16 cellular contexts compared by ENCODE assay signal in genomic region chr2:46145017-46145416, GRCh38.
A peak's percentile ranks its signal among the peaks of the same experiment; 100 is the strongest.
DNase-seq lines count a peak whose midpoint lies in the region; ATAC-seq and TF ChIP-seq lines count a peak whose summit lies in the region.
"Had no signal": no experiment of that assay in that cellular context is flagged by ENCODE, and none has a peak within 500 bp of the region (broad histone marks: within the 10 kb centered on the region; RNA-seq: fewer than 3 reads in every experiment).

No MANE protein-coding gene starts in this region.

- H4K20me1 ChIP-seq in Loucy (ENCODE audit: insufficient read depth, low read length, poor library complexity, severe bottlenecking) = no peaks in the 10 kb centered on the region

- TF ChIP-seq CTCF in natural killer cell (IDR thresholded peaks at IDR 0.05) (no peak), Loucy (conservative IDR thresholded peaks at IDR 0.05; ENCODE audit: low read length) (no peak), sigmoid colon (IDR thresholded peaks at IDR 0.05) (no peak)
- TF ChIP-seq CTCF in CD8-positive, alpha-beta T cell (IDR thresholded peaks at IDR 0.05) = no peak

- no peaks in the 10 kb centered on the region for H3K9me3 Mint-ChIP-seq in natural killer cell treated with Interleukin-12 subunit alpha and Interleukin-12 subunit beta and Interleukin-15 and Interleukin-18, amount 100 ng/mL, for 72 hours
- H3K9me3 Mint-ChIP-seq in natural killer cell = no peaks in the 10 kb centered on the region
- no peaks in the 10 kb centered on the region for H3K9me3 Mint-ChIP-seq in CD8-positive, alpha-beta T cell
- H3K9me3 Mint-ChIP-seq: CD4-positive, alpha-beta T cell; GM23338 had no signal

- H3K4me1 ChIP-seq in Loucy (ENCODE audit: insufficient read depth, low read length, poor library complexity, severe bottlenecking) = peaks cover 61% of the 10 kb centered on the region
- H3K4me1 ChIP-seq in sigmoid colon = no peaks in the 10 kb centered on the region
- H3K4me1 ChIP-seq in CD8-positive, alpha-beta T cell (ENCODE audit: insufficient read depth, low read length) = no peaks in the 10 kb centered on the region

- H3K36me3 ChIP-seq in Loucy (ENCODE audit: insufficient read depth, low read length) = peaks cover 10% of the 10 kb centered on the region; the same call in 1 of the 2 replicates
- H3K36me3 ChIP-seq in sigmoid colon = peaks cover 0 to 21% (median 0%) of the 10 kb centered on the region in 4 donors
- H3K36me3 ChIP-seq in CD8-positive, alpha-beta T cell (ENCODE audit: insufficient read depth, low read length) = no peaks in the 10 kb centered on the region

- peaks cover 28 to 34% of the 10 kb centered on the region in 2 donors for H3K4me1 Mint-ChIP-seq in natural killer cell treated with Interleukin-12 subunit alpha and Interleukin-12 subunit beta and Interleukin-15 and Interleukin-18, amount 100 ng/mL, for 72 hours (ENCODE audit: low read depth in 2 of 2)
- peaks cover 17 to 29% of the 10 kb centered on the region in 2 donors for H3K4me1 Mint-ChIP-seq in natural killer cell
- peaks cover 6% of the 10 kb centered on the region for H3K4me1 Mint-ChIP-seq in CD8-positive, alpha-beta T cell (ENCODE audit: low read depth)
- H3K4me1 Mint-ChIP-seq: B cell had no signal

- CTCF ChIA-PET in CD8-positive, alpha-beta T cell (lab: Charles Lee) = interaction anchor here (1.4 kb wide), 1 partner anchor 12 kb away, joined by 4 read pairs; no protein-coding TSS in a partner anchor

- peak overlapping the region; percentile 63 for H3K4me3 Mint-ChIP-seq in natural killer cell treated with Interleukin-12 subunit alpha and Interleukin-12 subunit beta and Interleukin-15 and Interleukin-18, amount 100 ng/mL, for 72 hours
- H3K4me3 Mint-ChIP-seq in natural killer cell = no peak overlapping the region
- no peak overlapping the region for H3K4me3 Mint-ChIP-seq in CD8-positive, alpha-beta T cell
- H3K4me3 Mint-ChIP-seq: B cell; CD4-positive, alpha-beta T cell; GM23338 had no signal

- H3K9me3 ChIP-seq in Loucy (ENCODE audit: insufficient read depth, low read depth, low read length) (no peaks in the 10 kb centered on the region), sigmoid colon (no peaks in the 10 kb centered on the region)
- no peaks in the 10 kb centered on the region for H3K9me3 ChIP-seq in CD8-positive, alpha-beta T cell (ENCODE audit: low read length)

- H3K27me3 Mint-ChIP-seq in natural killer cell treated with Interleukin-12 subunit alpha and Interleukin-12 subunit beta and Interleukin-15 and Interleukin-18, amount 100 ng/mL, for 72 hours = no peaks in the 10 kb centered on the region
- no peaks in the 10 kb centered on the region for H3K27me3 Mint-ChIP-seq in natural killer cell (ENCODE audit: low read depth in 2 of 2)
- no peaks in the 10 kb centered on the region for H3K27me3 Mint-ChIP-seq in CD8-positive, alpha-beta T cell (ENCODE audit: low read depth)
- H3K27me3 Mint-ChIP-seq: B cell; CD4-positive, alpha-beta T cell had no signal

- peak overlapping the region; percentile 59 for H3K9ac ChIP-seq in Loucy (ENCODE audit: low read depth, low read length, poor library complexity, severe bottlenecking)

- peak; percentile 30 for DNase-seq in activated CD8-positive, alpha-beta memory T cell treated with anti-CD3 and anti-CD28 coated beads, Interleukin-2, amount 50 U/mL, for 48 hours
- no peak for DNase-seq in activated CD8-positive, alpha-beta memory T cell treated with anti-CD3 and anti-CD28 coated beads, Interleukin-2, amount 50 U/mL, for 4 hours
- no peak for DNase-seq in natural killer cell treated with Interleukin-12 subunit alpha and Interleukin-12 subunit beta and Interleukin-15 and Interleukin-18, amount 100 ng/mL, for 72 hours (ENCODE audit: low spot score)
- DNase-seq in natural killer cell (no peak), sigmoid colon (peak; percentile 26), COR-L47 (lab: John Stamatoyannopoulos, UW) (no peak)
- no peak for DNase-seq in CD8-positive, alpha-beta T cell
- DNase-seq: C1 segment of cervical spinal cord; CD4-positive, alpha-beta T cell; DMS153; DMS79 treated with DMSO at 0.1 percent for 48 hours; EL; H7 had no signal

- no peak for ATAC-seq in natural killer cell treated with Interleukin-12 subunit alpha and Interleukin-12 subunit beta and Interleukin-15 and Interleukin-18, amount 100 ng/mL, for 72 hours
- no peak for ATAC-seq in natural killer cell
- no peak for ATAC-seq in CD8-positive, alpha-beta T cell

- H3F3A ChIP-seq in Loucy (ENCODE audit: low read depth) = no peaks in the 10 kb centered on the region

- H3K79me2 ChIP-seq in Loucy (ENCODE audit: insufficient read depth, low read length) = no peaks in the 10 kb centered on the region

- no peaks in the 10 kb centered on the region for H3K9me2 ChIP-seq in Loucy (replicated peaks; ENCODE audit: low read depth, low read length)

- no peak overlapping the region for H2AFZ ChIP-seq in Loucy (ENCODE audit: low read length)

- intact Hi-C loops in natural killer cell (cut with micrococcal nuclease) = no loop called here
- intact Hi-C loops in sigmoid colon (cut with DNase I) = no loop called here
- intact Hi-C loops in CD8-positive, alpha-beta T cell (cut with DNase I, micrococcal nuclease) = no loop called here

- 92 to 95% methylated on average over 5 of the region's 5 CpGs for WGBS in sigmoid colon, 2 donors

- no peak for TF ChIP-seq EP300 in sigmoid colon (IDR thresholded peaks at IDR 0.05)

- peak overlapping the region; percentile 67 for H3K4me2 ChIP-seq in Loucy (ENCODE audit: low read depth, low read length, poor library complexity, severe bottlenecking)
- H3K4me2 ChIP-seq: GM23338 had no signal

- POLR2A ChIA-PET in CD8-positive, alpha-beta T cell (lab: Charles Lee) = no interaction called here

- no peak for TF ChIP-seq POLR2A in sigmoid colon (IDR thresholded peaks at IDR 0.05)

- H3K27ac Mint-ChIP-seq in natural killer cell treated with Interleukin-12 subunit alpha and Interleukin-12 subunit beta and Interleukin-15 and Interleukin-18, amount 100 ng/mL, for 72 hours = peak overlapping the region; percentile 74 to 75
- H3K27ac Mint-ChIP-seq in natural killer cell = peak overlapping the region in 1 of 2 donors; percentile 54
- no peak overlapping the region for H3K27ac Mint-ChIP-seq in CD8-positive, alpha-beta T cell
- H3K27ac Mint-ChIP-seq: B cell; CD4-positive, alpha-beta T cell; GM23338 had no signal

- H3K27me3 ChIP-seq in Loucy (ENCODE audit: insufficient read depth, low read length, poor library complexity, severe bottlenecking) = no peaks in the 10 kb centered on the region
- H3K27me3 ChIP-seq in sigmoid colon = no peaks in the 10 kb centered on the region
- H3K27me3 ChIP-seq in CD8-positive, alpha-beta T cell (ENCODE audit: insufficient read depth, low read length) = no peaks in the 10 kb centered on the region

- H3K36me3 Mint-ChIP-seq in natural killer cell treated with Interleukin-12 subunit alpha and Interleukin-12 subunit beta and Interleukin-15 and Interleukin-18, amount 100 ng/mL, for 72 hours = peaks cover 4% of the 10 kb centered on the region
- no peaks in the 10 kb centered on the region for H3K36me3 Mint-ChIP-seq in natural killer cell
- peaks cover 17% of the 10 kb centered on the region for H3K36me3 Mint-ChIP-seq in CD8-positive, alpha-beta T cell

- H3K27ac ChIP-seq in sigmoid colon = no peak overlapping the region
- H3K27ac ChIP-seq in CD8-positive, alpha-beta T cell (ENCODE audit: low read depth, low read length) = no peak overlapping the region

- H3K4me3 ChIP-seq in Loucy (ENCODE audit: low read length, poor library complexity, severe bottlenecking) = peak overlapping the region; percentile 46
- no peak overlapping the region for H3K4me3 ChIP-seq in sigmoid colon
- H3K4me3 ChIP-seq in CD8-positive, alpha-beta T cell (ENCODE audit: low read depth, low read length) = no peak overlapping the region
- H3K4me3 ChIP-seq: GM23338 had no signal

Comparison
In these comparisons a context has a peak if more than half of its experiments do, and no peak if none do; other contexts are left out.
1. DNase-seq: peak in activated CD8-positive, alpha-beta memory T cell treated with anti-CD3 and anti-CD28 coated beads, Interleukin-2, amount 50 U/mL, for 48 hours (single experiment) and sigmoid colon (single experiment); none in activated CD8-positive, alpha-beta memory T cell treated with anti-CD3 and anti-CD28 coated beads, Interleukin-2, amount 50 U/mL, for 4 hours (single experiment), natural killer cell treated with Interleukin-12 subunit alpha and Interleukin-12 subunit beta and Interleukin-15 and Interleukin-18, amount 100 ng/mL, for 72 hours (single experiment), natural killer cell (single experiment), CD8-positive, alpha-beta T cell (0 of 7) and COR-L47 (single experiment).